In the genomic region with DNA sequence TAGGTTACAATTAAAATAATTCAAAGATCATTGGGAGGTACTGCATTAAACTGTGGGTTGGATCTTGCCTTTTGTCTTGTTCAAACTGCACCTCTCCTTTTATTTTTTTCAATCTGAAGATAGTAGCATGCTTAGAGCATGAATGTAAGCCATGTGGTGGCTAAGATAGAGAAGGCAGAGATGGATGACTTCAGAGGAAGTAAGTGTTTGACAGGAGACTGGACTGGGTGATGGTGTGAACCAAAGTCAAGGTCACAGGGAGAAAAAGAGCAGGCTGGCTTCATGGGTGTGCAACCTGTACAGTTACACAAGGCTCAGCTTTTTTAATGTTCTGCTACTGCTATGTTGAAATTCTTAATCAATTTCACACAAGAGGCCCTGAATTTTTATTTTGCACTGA, we compare ENCODE assay signal across 14 cellular contexts.
A peak's percentile ranks its signal among the peaks of the same experiment; 100 is the strongest.
DNase-seq lines count a peak whose midpoint lies in the region; ATAC-seq and TF ChIP-seq lines count a peak whose summit lies in the region.
"Had no signal": no experiment of that assay in that cellular context is flagged by ENCODE, and none has a peak within 500 bp of the region (broad histone marks: within the 10 kb centered on the region; RNA-seq: fewer than 3 reads in every experiment).

No MANE protein-coding gene starts in this region.

- peaks cover 48 to 53% of the 10 kb centered on the region in 2 donors for H3K4me1 ChIP-seq in gastrocnemius medialis

- peaks cover 0 to 14% of the 10 kb centered on the region in 2 donors for H3K36me3 Mint-ChIP-seq in activated T-cell treated with anti-CD3 and anti-CD28 coated beads, Interleukin-2, amount 50 U/mL, for 72 hours (ENCODE audit: insufficient read depth in 2 of 2)

- TF ChIP-seq POLR2A in gastrocnemius medialis (IDR thresholded peaks at IDR 0.05): no peak

- peaks cover 0 to 2% of the 10 kb centered on the region in 2 donors for H3K9me3 Mint-ChIP-seq in activated T-cell treated with anti-CD3 and anti-CD28 coated beads, Interleukin-2, amount 50 U/mL, for 72 hours

- no peak for ATAC-seq in activated T-cell treated with anti-CD3 and anti-CD28 coated beads, Interleukin-2, amount 50 U/mL, for 72 hours (replicated peaks in 1 of 2)
- ATAC-seq in gastrocnemius medialis: peak; percentile 44 to 60
- ATAC-seq: HCT116 had no signal

- H3K9me3 ChIP-seq in gastrocnemius medialis: no peaks in the 10 kb centered on the region

- DNase-seq in activated T-cell treated with anti-CD3 and anti-CD28 coated beads, Interleukin-2, amount 50 U/mL, for 72 hours: no peak
- no peak for DNase-seq in activated T-cell treated with anti-CD3 and anti-CD28 coated beads, Interleukin-2, amount 50 U/mL, for 1 hour
- DNase-seq in RKO (ENCODE audit: low spot score): peak; percentile 68
- DNase-seq in foreskin fibroblast: peak; percentile 23 to 51
- no peak for DNase-seq in gastrocnemius medialis
- no peak for DNase-seq in effector CD4-positive, alpha-beta T cell
- DNase-seq in cerebellar nuclear complex (lab: John Stamatoyannopoulos, UW): no peak
- no peak for DNase-seq in NCI-H345 treated with DMSO at 0.1 percent for 48 hours (lab: John Stamatoyannopoulos, UW; ENCODE audit: unreplicated experiment)
- DNase-seq: activated naive CD4-positive, alpha-beta T cell treated with anti-CD3 and anti-CD28 coated beads for 36 hours; erythroblast; NCI-H82; SHP77; stimulated activated CD4-positive, alpha-beta T cell treated with anti-CD3 and anti-CD28 coated beads, Interleukin-2, amount 100 ng/mL, for 24 hours had no signal

- H3K4me3 Mint-ChIP-seq in activated T-cell treated with anti-CD3 and anti-CD28 coated beads, Interleukin-2, amount 50 U/mL, for 72 hours: no peak overlapping the region
- H3K4me3 Mint-ChIP-seq: activated naive CD4-positive, alpha-beta T cell treated with anti-CD3 and anti-CD28 coated beads for 36 hours had no signal

- intact Hi-C loops in gastrocnemius medialis (cut with DNase I; ENCODE audit: low total_unique reads): no loop called here

- in situ Hi-C loops in gastrocnemius medialis (cut with MboI; ENCODE audit: low sequenced_read_pairs in 4 of 4): no loop called here

- H3K4me3 ChIP-seq in foreskin fibroblast (ENCODE audit: low read depth in 1 of 2, low read length in 2 of 2): no peak overlapping the region
- H3K4me3 ChIP-seq in gastrocnemius medialis: no peak overlapping the region

- H3K4me1 Mint-ChIP-seq in activated T-cell treated with anti-CD3 and anti-CD28 coated beads, Interleukin-2, amount 50 U/mL, for 72 hours (ENCODE audit: low read depth): peaks cover 26% of the 10 kb centered on the region

- no peaks in the 10 kb centered on the region for H3K36me3 ChIP-seq in gastrocnemius medialis

- peak overlapping the region in 3 of 4 donors; percentile 2 to 90 (median 29) for H3K27ac ChIP-seq in gastrocnemius medialis

- no peaks in the 10 kb centered on the region for H3K27me3 Mint-ChIP-seq in activated T-cell treated with anti-CD3 and anti-CD28 coated beads, Interleukin-2, amount 50 U/mL, for 72 hours (ENCODE audit: low read depth)

- no peaks in the 10 kb centered on the region for H3K27me3 ChIP-seq in gastrocnemius medialis

- H3K27ac Mint-ChIP-seq in activated T-cell treated with anti-CD3 and anti-CD28 coated beads, Interleukin-2, amount 50 U/mL, for 72 hours: peak overlapping the region; percentile 29
- H3K27ac Mint-ChIP-seq: activated naive CD4-positive, alpha-beta T cell treated with anti-CD3 and anti-CD28 coated beads for 36 hours had no signal

- TF ChIP-seq CTCF in foreskin fibroblast (IDR thresholded peaks at IDR 0.05; ENCODE audit: low read depth, low read length): no peak
- TF ChIP-seq CTCF in gastrocnemius medialis (IDR thresholded peaks at IDR 0.05 in 4 of 5, conservative IDR thresholded peaks at IDR 0.05 in 1 of 5): no peak

Comparison
In these comparisons a context has a peak if more than half of its experiments do, and no peak if none do; other contexts are left out.
1. ATAC-seq: peak in gastrocnemius medialis (2 of 2); none in activated T-cell treated with anti-CD3 and anti-CD28 coated beads, Interleukin-2, amount 50 U/mL, for 72 hours (0 of 2).
2. DNase-seq: peak in RKO (single experiment) and foreskin fibroblast (2 of 2); none in activated T-cell treated with anti-CD3 and anti-CD28 coated beads, Interleukin-2, amount 50 U/mL, for 72 hours (0 of 2), activated T-cell treated with anti-CD3 and anti-CD28 coated beads, Interleukin-2, amount 50 U/mL, for 1 hour (single experiment), gastrocnemius medialis (0 of 2), effector CD4-positive, alpha-beta T cell (single experiment), cerebellar nuclear complex (0 of 2) and NCI-H345 treated with DMSO at 0.1 percent for 48 hours (single experiment).